ENCODE assay signal across 8 cellular contexts in the genomic region with DNA sequence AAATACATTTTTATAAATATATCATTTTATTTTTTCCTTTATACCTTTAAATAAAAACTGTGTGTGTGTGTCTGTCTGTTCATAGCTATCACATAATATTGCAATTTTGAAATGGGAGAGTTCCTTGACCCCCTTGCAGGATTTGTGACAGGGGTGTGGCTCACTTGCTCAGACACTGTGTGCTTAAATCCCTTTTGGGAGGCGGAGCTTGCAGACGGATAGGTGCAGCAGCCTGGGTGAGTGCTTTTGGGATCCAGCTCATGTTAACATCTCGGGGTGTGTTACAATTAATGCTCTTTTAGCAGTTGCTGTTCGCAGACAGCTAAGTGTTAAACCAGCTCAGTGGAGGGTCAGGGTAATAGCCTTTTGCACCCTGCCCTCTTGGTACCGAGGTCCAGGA.
"Had no signal": no experiment of that assay in that cellular context is flagged by ENCODE, and none has a peak within 500 bp of the region (broad histone marks: within the 10 kb centered on the region; RNA-seq: fewer than 3 reads in every experiment).

No MANE protein-coding gene starts in this region.

- H3K27ac Mint-ChIP-seq: IgD-negative memory B cell had no signal

- H3K27me3 Mint-ChIP-seq: IgD-negative memory B cell had no signal

- H3K27ac ChIP-seq: HL-60, KMS-11 had no signal

- H3K4me1 Mint-ChIP-seq: IgD-negative memory B cell had no signal

- DNase-seq: IMR-90, KBM-7, KG1 had no signal

- ATAC-seq: HepG2, K562 had no signal

- H3K4me3 ChIP-seq: K562 had no signal

- H3K4me2 ChIP-seq: KMS-11 had no signal

- H3K4me3 Mint-ChIP-seq: IgD-negative memory B cell had no signal
